1 cellular context compared by ENCODE assay signal in the genomic region with DNA sequence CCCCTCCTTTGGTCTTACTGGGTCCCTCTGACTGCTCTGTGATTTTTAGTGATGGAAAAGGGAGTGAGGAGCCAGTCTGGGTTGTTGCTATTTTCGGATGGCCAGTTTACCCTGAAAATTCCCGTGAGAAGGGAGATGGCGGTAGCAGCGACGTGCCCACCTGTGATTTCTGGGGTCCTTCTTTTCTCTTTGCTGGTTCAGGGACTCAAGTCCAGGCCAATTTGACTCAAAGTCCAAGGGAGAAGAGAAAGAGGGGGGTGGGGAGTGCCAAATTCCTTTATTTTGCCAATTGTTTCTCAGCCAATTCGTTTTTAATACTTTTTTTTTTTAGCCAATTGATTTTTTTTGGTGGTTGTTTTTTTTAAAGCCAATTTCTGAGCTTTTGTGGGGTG.
TF ChIP-seq lines count a peak whose summit lies in the region.

No MANE protein-coding gene starts in this region.

TF ChIP-seq in HepG2, 621 proteins besides CTCF, POLR2A, EP300 and RAD21 (continued from another document):
- TF ChIP-seq REST (IDR thresholded peaks at IDR 0.05; ENCODE audit: borderline replicate concordance in 1 of 2, low read depth in 1 of 2, low read length in 2 of 2) (no peak), ATF7 (IDR thresholded peaks at IDR 0.05) (no peak), ATF7 (CRISPR knock-in tag; IDR thresholded peaks at IDR 0.05) (no peak), ZNF615 (CRISPR knock-in tag; IDR thresholded peaks at IDR 0.05; ENCODE audit: borderline replicate concordance) (no peak), TGIF2 (CRISPR knock-in tag; IDR thresholded peaks at IDR 0.05) (no peak), ZNF432 (CRISPR knock-in tag; IDR thresholded peaks at IDR 0.05; ENCODE audit: borderline replicate concordance) (no peak), ZBTB38 (CRISPR knock-in tag; IDR thresholded peaks at IDR 0.05) (no peak), ZFP37 (CRISPR knock-in tag; IDR thresholded peaks at IDR 0.05; ENCODE audit: borderline replicate concordance) (no peak), ETS1 (CRISPR knock-in tag; IDR thresholded peaks at IDR 0.05) (no peak), ARID2 (CRISPR knock-in tag; IDR thresholded peaks at IDR 0.05; ENCODE audit: borderline replicate concordance) (0 out of 2 replicates have a peak, but pooled peaks have one; percentile 67), ZMAT5 (CRISPR knock-in tag; IDR thresholded peaks at IDR 0.05; ENCODE audit: borderline replicate concordance, low read depth) (no peak), KAT2B (IDR thresholded peaks at IDR 0.05; ENCODE audit: borderline replicate concordance, low read depth, low read length) (no peak), ZNF850 (CRISPR knock-in tag; conservative IDR thresholded peaks at IDR 0.05) (no peak), MAFG (CRISPR knock-in tag; IDR thresholded peaks at IDR 0.05) (no peak), HDAC2 (CRISPR knock-in tag; IDR thresholded peaks at IDR 0.05) (no peak), ZNF431 (CRISPR knock-in tag; IDR thresholded peaks at IDR 0.05; ENCODE audit: borderline replicate concordance, low read depth) (0 out of 2 replicates have a peak, but pooled peaks have one; percentile 7), NCOR1 (IDR thresholded peaks at IDR 0.05; ENCODE audit: borderline replicate concordance, low read length) (0 out of 2 replicates have a peak, but pooled peaks have one; percentile 39), ZNF670 (CRISPR knock-in tag; IDR thresholded peaks at IDR 0.05; ENCODE audit: borderline replicate concordance) (0 out of 2 replicates have a peak, but pooled peaks have one; percentile 55), POLR2G (IDR thresholded peaks at IDR 0.05; ENCODE audit: low read depth, low read length) (peak; percentile 61; the same call in 1 of the 2 replicates), PBX3 (CRISPR knock-in tag; IDR thresholded peaks at IDR 0.05; ENCODE audit: borderline replicate concordance) (no peak), GATA4 (IDR thresholded peaks at IDR 0.05; ENCODE audit: borderline replicate concordance, low read depth) (0 out of 2 replicates have a peak, but pooled peaks have one; percentile 23)
- TF ChIP-seq, protein P1, sequence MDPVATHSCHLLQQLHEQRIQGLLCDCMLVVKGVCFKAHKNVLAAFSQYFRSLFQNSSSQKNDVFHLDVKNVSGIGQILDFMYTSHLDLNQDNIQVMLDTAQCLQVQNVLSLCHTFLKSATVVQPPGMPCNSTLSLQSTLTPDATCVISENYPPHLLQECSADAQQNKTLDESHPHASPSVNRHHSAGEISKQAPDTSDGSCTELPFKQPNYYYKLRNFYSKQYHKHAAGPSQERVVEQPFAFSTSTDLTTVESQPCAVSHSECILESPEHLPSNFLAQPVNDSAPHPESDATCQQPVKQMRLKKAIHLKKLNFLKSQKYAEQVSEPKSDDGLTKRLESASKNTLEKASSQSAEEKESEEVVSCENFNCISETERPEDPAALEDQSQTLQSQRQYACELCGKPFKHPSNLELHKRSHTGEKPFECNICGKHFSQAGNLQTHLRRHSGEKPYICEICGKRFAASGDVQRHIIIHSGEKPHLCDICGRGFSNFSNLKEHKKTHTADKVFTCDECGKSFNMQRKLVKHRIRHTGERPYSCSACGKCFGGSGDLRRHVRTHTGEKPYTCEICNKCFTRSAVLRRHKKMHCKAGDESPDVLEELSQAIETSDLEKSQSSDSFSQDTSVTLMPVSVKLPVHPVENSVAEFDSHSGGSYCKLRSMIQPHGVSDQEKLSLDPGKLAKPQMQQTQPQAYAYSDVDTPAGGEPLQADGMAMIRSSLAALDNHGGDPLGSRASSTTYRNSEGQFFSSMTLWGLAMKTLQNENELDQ (CRISPR knock-in tag; IDR thresholded peaks at IDR 0.05; ENCODE audit: borderline replicate concordance) = no peak
